27 cellular contexts compared by ENCODE assay signal in the genomic region with DNA sequence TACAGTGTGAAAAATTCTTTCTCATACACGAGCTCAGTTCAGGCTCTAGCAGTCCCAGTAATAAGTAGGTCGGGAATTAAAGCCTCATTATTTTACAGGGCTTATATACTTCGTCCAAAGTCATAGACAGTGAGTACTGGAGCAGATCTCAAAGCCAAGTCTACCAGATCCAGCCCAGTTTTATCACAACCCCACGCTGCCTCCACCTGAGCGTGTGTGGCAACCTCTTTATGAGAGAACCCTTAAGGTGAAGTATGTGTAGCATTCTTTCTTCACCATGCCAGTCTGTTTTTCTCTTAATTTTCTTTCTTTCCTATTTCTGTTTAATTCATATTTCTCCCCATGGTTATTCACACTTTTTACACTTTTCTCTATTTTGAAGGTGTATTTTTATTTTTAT.
"Had no signal": no experiment of that assay in that cellular context is flagged by ENCODE, and none has a peak within 500 bp of the region (broad histone marks: within the 10 kb centered on the region; RNA-seq: fewer than 3 reads in every experiment).

No MANE protein-coding gene starts in this region.

- H3K4me1 ChIP-seq: colonic mucosa, heart left ventricle, lower lobe of right lung, prostate gland, right atrium auricular region, stomach, thyroid gland had no signal

- H3K27ac ChIP-seq: colonic mucosa, epithelial cell of prostate, gastrocnemius medialis, heart left ventricle, lower lobe of right lung, prostate gland, right atrium auricular region, stomach, thyroid gland had no signal

- H3K27me3 ChIP-seq: colonic mucosa, gastrocnemius medialis, heart left ventricle, right atrium auricular region, stomach, thyroid gland had no signal

- DNase-seq: colonic mucosa; effector CD8-positive, alpha-beta T cell; endodermal cell; foreskin fibroblast; gastrocnemius medialis; heart left ventricle; hippocampal formation; immature natural killer cell; islet precursor cell; kidney glomerular epithelial cell; left colon; left ventricle myocardium superior; lower lobe of right lung; naive thymus-derived CD8-positive, alpha-beta T cell; nephron progenitor cell; nucleus accumbens; stimulated activated CD4-positive, alpha-beta T cell treated with anti-CD3 and anti-CD28 coated beads, Interleukin-12 subunit alpha, Interleukin-12 subunit beta, amount 100 ng/mL, for 4 hours; stimulated activated CD4-positive, alpha-beta T cell treated with anti-CD3 and anti-CD28 coated beads, Interleukin-1b, Interleukin-23, amount 100 ng/mL, for 48 hours; stimulated activated CD4-positive, alpha-beta T cell treated with anti-CD3 and anti-CD28 coated beads, Interleukin-4, amount 100 ng/mL, for 1 hour; stimulated activated naive CD4-positive, alpha-beta T cell treated with Interleukin-2 at 50 U/mL for 16 hours; stomach; thyroid gland; trophoblast cell had no signal

- H3K9me3 ChIP-seq: colonic mucosa, gastrocnemius medialis, heart left ventricle, lower lobe of right lung, prostate gland, right atrium auricular region, stomach, thyroid gland had no signal

- H3K4me2 ChIP-seq: smooth muscle cell had no signal

- H3K36me3 ChIP-seq: colonic mucosa, gastrocnemius medialis, heart left ventricle, lower lobe of right lung, prostate gland, right atrium auricular region, stomach, thyroid gland had no signal

- H3K4me3 ChIP-seq: colonic mucosa, gastrocnemius medialis, heart left ventricle, lower lobe of right lung, prostate gland, right atrium auricular region, smooth muscle cell, stomach, thyroid gland had no signal
